11 cellular contexts compared by ENCODE assay signal in the genomic region with DNA sequence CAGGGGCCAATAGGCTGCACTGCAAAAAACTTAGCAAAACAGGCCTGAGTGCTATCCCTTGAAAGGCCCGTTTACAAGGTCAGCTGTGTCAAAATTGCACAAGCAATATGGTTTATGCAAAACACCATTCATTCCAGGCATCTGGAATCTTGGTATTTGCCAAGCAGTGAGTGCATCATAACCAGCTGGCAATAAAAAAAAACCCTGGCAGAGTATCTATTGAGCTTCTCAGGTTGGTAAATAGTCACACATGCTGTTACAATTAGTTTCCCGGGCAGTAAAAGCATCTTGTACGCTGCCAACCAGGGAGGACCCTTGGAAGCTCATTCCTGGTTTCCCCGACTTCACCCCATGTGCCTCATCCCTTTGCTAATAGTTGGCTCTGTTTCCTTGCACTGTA. TPM values are rescaled to one million over a fixed set of nuclear protein-coding genes. Genes with fewer than 3 reads are reported as not detected.
A peak's percentile ranks its signal among the peaks of the same experiment; 100 is the strongest.
DNase-seq lines count a peak whose midpoint lies in the region; ATAC-seq and TF ChIP-seq lines count a peak whose summit lies in the region.
"Had no signal": no experiment of that assay in that cellular context is flagged by ENCODE, and none has a peak within 500 bp of the region (broad histone marks: within the 10 kb centered on the region; RNA-seq: fewer than 3 reads in every experiment).

No MANE protein-coding gene starts in this region.

- H3K27me3 ChIP-seq in left lung (no peaks in the 10 kb centered on the region), colonic mucosa (no peaks in the 10 kb centered on the region)
- H3K27me3 ChIP-seq: gastrocnemius medialis, uterus had no signal

- peak; percentile 37 for ATAC-seq in left lung
- ATAC-seq in esophagus mucosa, result no peak

- H3K27ac ChIP-seq in left lung (no peak overlapping the region), colonic mucosa (no peak overlapping the region)
- H3K27ac ChIP-seq: gastrocnemius medialis had no signal

- H3K4me3 ChIP-seq in left lung, result no peak overlapping the region
- no peak overlapping the region for H3K4me3 ChIP-seq in colonic mucosa
- H3K4me3 ChIP-seq: gastrocnemius medialis, uterus had no signal

- no peak overlapping the region for H3K9ac ChIP-seq in colonic mucosa (ENCODE audit: low read depth in 2 of 2, low read length in 2 of 2)

- TF ChIP-seq CTCF in left lung (IDR thresholded peaks at IDR 0.05), result no peak
- no peak for TF ChIP-seq CTCF in colonic mucosa (IDR thresholded peaks at IDR 0.05)

- H3K4me1 ChIP-seq in left lung, result no peaks in the 10 kb centered on the region
- H3K4me1 ChIP-seq in colonic mucosa, result no peaks in the 10 kb centered on the region
- H3K4me1 ChIP-seq: gastrocnemius medialis, uterus had no signal

- H3K9me3 ChIP-seq in left lung (peaks cover 0 to 12% of the 10 kb centered on the region in 2 donors), colonic mucosa (no peaks in the 10 kb centered on the region)
- H3K9me3 ChIP-seq: gastrocnemius medialis, uterus had no signal

- H3K36me3 ChIP-seq in left lung, result peaks cover 0 to 21% of the 10 kb centered on the region in 2 donors
- H3K36me3 ChIP-seq in colonic mucosa, result no peaks in the 10 kb centered on the region
- H3K36me3 ChIP-seq: uterus had no signal

- DNase-seq in GM04503 (ENCODE audit: low read depth) (peak; percentile 86), RPMI7951 (ENCODE audit: low read depth) (peak; percentile 68), left lung (no peak), SKM-1 treated with dmso at 0.1 percent for 144 hours (lab: John Stamatoyannopoulos, UW; ENCODE audit: unreplicated experiment) (no peak), colonic mucosa (no peak)
- DNase-seq: activated naive CD4-positive, alpha-beta T cell treated with anti-CD3 and anti-CD28 coated beads, Interleukin-2, amount 10 ng/mL, durations not matched to agents 7 days and 5 days; stimulated activated CD4-positive, alpha-beta T cell treated with anti-CD3 and anti-CD28 coated beads, Interleukin-1b, Interleukin-23, amount 100 ng/mL, for 48 hours; uterus had no signal

- intact Hi-C loops in left lung (cut with DNase I) (no loop called here), colonic mucosa (cut with DNase I) (no loop called here)

RNA-seq across cellular contexts. Expression of a gene that starts 21.3 kb away (rescaled TPM):
- total RNA-seq in RPMI7951 (2014; rRNA removed; shearing (Covaris generic)), result 9.1 and 12.0 TPM in 2 replicates
- total RNA-seq in left lung (1 to 10 TPM; 3.4 to 4.1 TPM), esophagus mucosa (2.4 TPM), colonic mucosa (1 to 10 TPM; 3.1 to 3.3 TPM)

RNA-seq across cellular contexts. Expression of a gene that starts 22.8 kb away (rescaled TPM):
- total RNA-seq in RPMI7951 (2014; rRNA removed; shearing (Covaris generic)), result 4.9 and 5.0 TPM in 2 replicates
- total RNA-seq in left lung, result 1 to 10 TPM; 5.7 to 6.6 TPM
- 4.7 TPM for total RNA-seq in esophagus mucosa
- total RNA-seq in colonic mucosa, result 10 to 100 TPM; 10.9 to 12.4 TPM

RNA-seq across cellular contexts. Expression of a gene that starts 53.9 kb away (rescaled TPM):
- 0.84 and 3.9 TPM in 2 replicates for total RNA-seq in RPMI7951 (2014; rRNA removed; shearing (Covaris generic))
- 1 to 10 TPM; 3.3 to 6.9 TPM for total RNA-seq in left lung
- total RNA-seq in esophagus mucosa, result 0.40 TPM
- 1 to 10 TPM; 2.9 to 3.8 TPM for total RNA-seq in colonic mucosa
- total RNA-seq: myocyte had no signal

RNA-seq across cellular contexts. Expression of a gene that starts 56.4 kb away (rescaled TPM):
- 0.68 and 1.7 TPM in 2 replicates for total RNA-seq in RPMI7951 (2014; rRNA removed; shearing (Covaris generic))
- total RNA-seq in left lung (not detected), esophagus mucosa (0.60 TPM), colonic mucosa (under 1 TPM in 1 of 2 donors, not detected in 1; 0.22 TPM)

Comparison
In these comparisons a context has a peak if more than half of its experiments do, and no peak if none do; other contexts are left out.
1. DNase-seq: peak in GM04503 (single experiment) and RPMI7951 (single experiment); none in left lung (0 of 2), SKM-1 treated with dmso at 0.1 percent for 144 hours (single experiment) and colonic mucosa (single experiment).